11 cellular contexts compared by ENCODE assay signal in the genomic region with DNA sequence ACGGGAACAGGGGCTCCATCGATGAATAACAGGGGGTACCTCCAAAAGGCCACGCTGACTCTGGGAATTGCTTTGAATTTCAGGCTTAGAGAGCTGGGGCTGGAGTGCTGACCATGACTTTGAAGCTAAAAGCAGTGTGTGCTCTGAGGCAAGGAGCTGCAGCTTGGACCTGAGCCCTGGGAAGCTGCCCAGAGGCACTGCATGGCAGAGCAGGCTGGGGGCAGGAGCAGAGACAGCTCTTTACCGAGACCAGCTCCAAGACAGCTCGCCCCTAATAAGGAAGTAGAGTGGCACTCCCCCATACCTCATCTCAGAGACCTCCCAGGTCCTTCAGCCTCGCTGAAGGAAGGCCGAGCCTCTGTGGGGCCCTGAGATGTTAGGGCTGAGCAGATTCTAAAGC.
DNase-seq lines count a peak whose midpoint lies in the region; ATAC-seq and TF ChIP-seq lines count a peak whose summit lies in the region.
"Had no signal": no experiment of that assay in that cellular context is flagged by ENCODE, and none has a peak within 500 bp of the region (broad histone marks: within the 10 kb centered on the region; RNA-seq: fewer than 3 reads in every experiment).

No MANE protein-coding gene starts in this region.

- H4K20me1 ChIP-seq in BLaER1, result no peaks in the 10 kb centered on the region

- TF ChIP-seq CTCF in adrenal gland (IDR thresholded peaks at IDR 0.05) (no peak), heart right ventricle (IDR thresholded peaks at IDR 0.05) (no peak), Caco-2 (IDR thresholded peaks at IDR 0.05; ENCODE audit: insufficient read depth in 1 of 2, low read depth in 1 of 2, low read length in 1 of 2, severe bottlenecking in 1 of 2, unreplicated experiment in 1 of 2) (no peak)

- no TSS peak for BruUV-seq in Caco-2 (replicated peaks; lab: Mats Ljungman, UMichigan)

- H3K27me3 ChIP-seq in BLaER1, result no peaks in the 10 kb centered on the region
- no peaks in the 10 kb centered on the region for H3K27me3 ChIP-seq in adrenal gland
- H3K27me3 ChIP-seq in heart right ventricle, result no peaks in the 10 kb centered on the region
- H3K27me3 ChIP-seq in effector memory CD4-positive, alpha-beta T cell (replicated peaks; ENCODE audit: control insufficient read depth, insufficient read depth, low read length, poor library complexity, severe bottlenecking), result no peaks in the 10 kb centered on the region
- no peaks in the 10 kb centered on the region for H3K27me3 ChIP-seq in Caco-2 (replicated peaks; ENCODE audit: control insufficient read depth, insufficient read depth, low read length)

- H3K9me3 Mint-ChIP-seq in Caco-2 (ENCODE audit: unreplicated experiment), result no peaks in the 10 kb centered on the region

- WGBS in adrenal gland, 4 donors, result 40 to 55% (median 50%) methylated on average over 3 to 7 of the region's 7 CpGs
- WGBS in heart right ventricle, 2 donors, result 43 to 54% methylated on average over 7 of the region's 7 CpGs

- H3K27me3 Mint-ChIP-seq in Caco-2 (ENCODE audit: insufficient read depth, unreplicated experiment), result no peaks in the 10 kb centered on the region
- H3K27me3 Mint-ChIP-seq: CD4-positive, alpha-beta memory T cell had no signal

- no peak overlapping the region for H3K4me3 Mint-ChIP-seq in Caco-2 (ENCODE audit: unreplicated experiment)
- H3K4me3 Mint-ChIP-seq: CD4-positive, alpha-beta memory T cell; nephron had no signal

- CTCF ChIA-PET in Caco-2 (lab: Charles Lee), result no interaction called here

- no peaks in the 10 kb centered on the region for H3K36me3 Mint-ChIP-seq in Caco-2 (ENCODE audit: insufficient read depth, unreplicated experiment)
- H3K36me3 Mint-ChIP-seq: CD4-positive, alpha-beta memory T cell had no signal

- H3K27ac Mint-ChIP-seq in Caco-2 (ENCODE audit: unreplicated experiment), result no peak overlapping the region
- H3K27ac Mint-ChIP-seq: CD4-positive, alpha-beta memory T cell; nephron had no signal

- peaks cover 14% of the 10 kb centered on the region for H3K9me3 ChIP-seq in BLaER1
- no peaks in the 10 kb centered on the region for H3K9me3 ChIP-seq in adrenal gland (replicated peaks in 1 of 3)
- H3K9me3 ChIP-seq in heart right ventricle, result peaks cover 0 to 11% (median 0%) of the 10 kb centered on the region in 11 donors
- H3K9me3 ChIP-seq in effector memory CD4-positive, alpha-beta T cell (ENCODE audit: control insufficient read depth, low read length), result no peaks in the 10 kb centered on the region
- H3K9me3 ChIP-seq in Caco-2, result no peaks in the 10 kb centered on the region; the same call in 1 of the 2 replicates

- H3K4me3 ChIP-seq in BLaER1, result no peak overlapping the region
- no peak overlapping the region for H3K4me3 ChIP-seq in adrenal gland
- H3K4me3 ChIP-seq in heart right ventricle, result no peak overlapping the region
- no peak overlapping the region for H3K4me3 ChIP-seq in effector memory CD4-positive, alpha-beta T cell (ENCODE audit: insufficient read depth, low read depth, low read length, poor library complexity, severe bottlenecking)
- no peak overlapping the region for H3K4me3 ChIP-seq in Caco-2 (ENCODE audit: low read depth, low read length)

- no peak overlapping the region for H3K4me2 ChIP-seq in BLaER1

- H3K36me3 ChIP-seq in BLaER1, result no peaks in the 10 kb centered on the region
- H3K36me3 ChIP-seq in adrenal gland (replicated peaks in 1 of 2), result no peaks in the 10 kb centered on the region
- no peaks in the 10 kb centered on the region for H3K36me3 ChIP-seq in heart right ventricle
- no peaks in the 10 kb centered on the region for H3K36me3 ChIP-seq in effector memory CD4-positive, alpha-beta T cell (ENCODE audit: control insufficient read depth, insufficient read depth, low read length)
- H3K36me3 ChIP-seq in Caco-2 (ENCODE audit: control insufficient read depth, insufficient read depth, low read length), result no peaks in the 10 kb centered on the region

- H3K4me1 ChIP-seq in BLaER1 (peaks cover 44% of the 10 kb centered on the region), adrenal gland (replicated peaks in 1 of 2) (peaks cover 23 to 45% of the 10 kb centered on the region in 2 donors), heart right ventricle (peaks cover 4 to 50% (median 20%) of the 10 kb centered on the region in 9 donors), Caco-2 (no peaks in the 10 kb centered on the region)
- no peaks in the 10 kb centered on the region for H3K4me1 ChIP-seq in effector memory CD4-positive, alpha-beta T cell (ENCODE audit: control insufficient read depth, insufficient read depth, low read length, poor library complexity, severe bottlenecking)

- POLR2A ChIA-PET in Caco-2 (lab: Charles Lee), result no interaction called here

- TF ChIP-seq POLR2A in adrenal gland (IDR thresholded peaks at IDR 0.05), result no peak

- H3K4me1 Mint-ChIP-seq in Caco-2 (ENCODE audit: low read depth, unreplicated experiment), result peaks cover 6% of the 10 kb centered on the region
- H3K4me1 Mint-ChIP-seq: CD4-positive, alpha-beta memory T cell had no signal

- DNase-seq in adrenal gland (peak; percentile 67 to 84 (median 78)), heart right ventricle (peak; percentile 57 to 70), renal cortical epithelial cell (ENCODE audit: low read depth) (peak; percentile 62), NCI-H187 treated with DMSO at 0.1 percent for 48 hours (lab: John Stamatoyannopoulos, UW) (no peak), Caco-2 (no peak)
- no peak for DNase-seq in effector memory CD4-positive, alpha-beta T cell
- DNase-seq: CD4-positive, alpha-beta memory T cell; GF-D8 had no signal

- H3K27ac ChIP-seq in BLaER1, result peak overlapping the region; percentile 68
- peak overlapping the region in 3 of 5 donors; percentile 46 to 77 (median 58) for H3K27ac ChIP-seq in adrenal gland
- peak overlapping the region in 8 of 10 donors; percentile 18 to 75 (median 64) for H3K27ac ChIP-seq in heart right ventricle
- H3K27ac ChIP-seq in effector memory CD4-positive, alpha-beta T cell (ENCODE audit: insufficient read depth, low read length, poor library complexity, severe bottlenecking), result no peak overlapping the region

- ATAC-seq in heart right ventricle, result peak; percentile 50 to 75 (median 64)
- no peak for ATAC-seq in GM18511 (IDR thresholded peaks at IDR 0.05; ENCODE audit: unreplicated experiment)

- no peak overlapping the region for H3K9ac ChIP-seq in BLaER1

- intact Hi-C loops in adrenal gland (cut with DNase I) (loop anchor here in 1 of 2 donors (5.0 to 10.0 kb wide), 2 partner anchors 319 to 962 kb away; a partner anchor contains a TSS), heart right ventricle (cut with DNase I) (loop anchor here (5.0 to 10.0 kb wide), 16 partner anchors 58 to 1144 kb away; a partner anchor contains a TSS), Caco-2 (cut with micrococcal nuclease; ENCODE audit: unreplicated experiment) (loop anchor here (5.0 kb wide), 1 partner anchor 1189 kb away; no protein-coding TSS in a partner anchor)

Comparison
In these comparisons a context has a peak if more than half of its experiments do, and no peak if none do; other contexts are left out.
1. DNase-seq: peak in adrenal gland (7 of 7), heart right ventricle (2 of 2) and renal cortical epithelial cell (single experiment); none in effector memory CD4-positive, alpha-beta T cell (0 of 3), NCI-H187 treated with DMSO at 0.1 percent for 48 hours (single experiment) and Caco-2 (0 of 2).